In the genomic region with DNA sequence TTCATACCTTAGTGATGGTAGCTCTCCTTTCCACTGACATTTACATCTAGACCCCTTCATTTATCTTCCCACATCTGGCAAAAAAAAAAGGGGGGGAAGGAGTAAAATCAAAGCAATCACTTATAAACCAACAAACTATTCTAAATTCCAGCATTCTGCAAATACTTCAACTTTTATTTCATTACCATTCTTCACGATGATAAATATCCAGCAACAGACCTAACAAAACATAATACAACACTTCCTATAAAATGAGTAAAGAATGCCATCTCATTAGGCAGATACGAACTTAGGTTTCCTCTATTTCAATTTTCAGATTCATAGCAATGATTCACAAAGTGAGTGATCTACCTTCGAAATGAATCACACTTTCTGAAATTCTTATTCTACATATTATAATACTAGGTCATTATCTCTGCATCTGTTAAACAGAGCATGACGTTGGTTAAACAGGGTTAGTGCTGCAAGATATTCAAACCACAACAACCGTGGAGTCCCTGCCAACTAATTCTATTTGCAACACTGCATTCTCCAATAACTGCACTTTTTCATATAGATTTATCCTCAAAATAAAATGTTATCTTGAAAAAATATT, we compare ENCODE assay signal across 8 cellular contexts. TPM values are rescaled to one million over a fixed set of nuclear protein-coding genes. Genes with fewer than 3 reads are reported as not detected.
DNase-seq lines count a peak whose midpoint lies in the region; ATAC-seq and TF ChIP-seq lines count a peak whose summit lies in the region.

A gene with protein sequence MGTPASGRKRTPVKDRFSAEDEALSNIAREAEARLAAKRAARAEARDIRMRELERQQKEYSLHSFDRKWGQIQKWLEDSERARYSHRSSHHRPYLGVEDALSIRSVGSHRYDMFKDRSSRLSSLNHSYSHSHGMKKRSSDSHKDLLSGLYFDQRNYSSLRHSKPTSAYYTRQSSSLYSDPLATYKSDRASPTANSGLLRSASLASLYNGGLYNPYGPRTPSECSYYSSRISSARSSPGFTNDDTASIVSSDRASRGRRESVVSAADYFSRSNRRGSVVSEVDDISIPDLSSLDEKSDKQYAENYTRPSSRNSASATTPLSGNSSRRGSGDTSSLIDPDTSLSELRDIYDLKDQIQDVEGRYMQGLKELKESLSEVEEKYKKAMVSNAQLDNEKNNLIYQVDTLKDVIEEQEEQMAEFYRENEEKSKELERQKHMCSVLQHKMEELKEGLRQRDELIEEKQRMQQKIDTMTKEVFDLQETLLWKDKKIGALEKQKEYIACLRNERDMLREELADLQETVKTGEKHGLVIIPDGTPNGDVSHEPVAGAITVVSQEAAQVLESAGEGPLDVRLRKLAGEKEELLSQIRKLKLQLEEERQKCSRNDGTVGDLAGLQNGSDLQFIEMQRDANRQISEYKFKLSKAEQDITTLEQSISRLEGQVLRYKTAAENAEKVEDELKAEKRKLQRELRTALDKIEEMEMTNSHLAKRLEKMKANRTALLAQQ (minus strand): TSS at position 51 of the 595 bp plus-strand sequence. CDS start 25,599 bp downstream, outside the sequence.

- no peaks in the 10 kb centered on the region for H3K9me3 Mint-ChIP-seq in naive B cell

- no peaks in the 10 kb centered on the region for H3K27me3 ChIP-seq in esophagus (ENCODE audit: control insufficient read depth in 1 of 2, insufficient read depth in 2 of 2, low read length in 2 of 2)

- TF ChIP-seq CTCF in GM10266 (IDR thresholded peaks at IDR 0.05; ENCODE audit: control insufficient read depth, insufficient read depth, low read depth, missing control alignments) = no peak

- H3K36me3 Mint-ChIP-seq in naive B cell = no peaks in the 10 kb centered on the region

- H3K4me3 Mint-ChIP-seq in naive B cell = peak within 1 kb of the TSS; percentile 87 to 98 (median 93)

- peak; percentile 34 for ATAC-seq in HG02981 (IDR thresholded peaks at IDR 0.05; ENCODE audit: unreplicated experiment)
- no peak for ATAC-seq in naive B cell (ENCODE audit: low read depth in 2 of 2)

- WGBS in esophagus, 2 donors = 2 to 5% methylated on average over 5 of the region's 5 CpGs

- peak within 1 kb of the TSS; percentile 49 to 95 (median 88) for H3K27ac Mint-ChIP-seq in naive B cell

- peak within 1 kb of the TSS; percentile 86 to 97 for H3K4me3 ChIP-seq in esophagus (ENCODE audit: low read depth in 1 of 2, low read length in 2 of 2)

- H3K9me3 ChIP-seq in esophagus (ENCODE audit: control insufficient read depth in 2 of 2, insufficient read depth in 1 of 2, low read depth in 1 of 2, low read length in 1 of 2) = no peaks in the 10 kb centered on the region

- peaks cover 3 to 4% of the 10 kb centered on the region in 2 donors for H3K36me3 ChIP-seq in esophagus (ENCODE audit: control insufficient read depth in 2 of 2, insufficient read depth in 2 of 2, low read length in 1 of 2)

- H3K27ac ChIP-seq in esophagus (ENCODE audit: low read depth in 2 of 2, low read length in 1 of 2) = peak within 1 kb of the TSS; percentile 98 to 99

- H3K4me1 Mint-ChIP-seq in naive B cell = peaks cover 18 to 35% (median 33%) of the 10 kb centered on the region in 3 donors

- peaks cover 0 to 3% of the 10 kb centered on the region in 2 donors for H3K4me1 ChIP-seq in esophagus (ENCODE audit: control insufficient read depth in 2 of 2, insufficient read depth in 2 of 2, low read length in 1 of 2)

- DNase-seq in GM10266 (ENCODE audit: extremely low spot score) (peak; percentile 49), SW480 (ENCODE audit: low spot score) (peak; percentile 24), naive B cell (no peak), putamen (ENCODE audit: low spot score) (no peak), GDM1 (lab: John Stamatoyannopoulos, UW) (no peak)
- DNase-seq in effector CD8-positive, alpha-beta T cell (lab: John Stamatoyannopoulos, UW) = no peak

- H3K27me3 Mint-ChIP-seq in naive B cell = no peaks in the 10 kb centered on the region

RNA-seq across cellular contexts. Expression of the gene that starts here (rescaled TPM):
- 10 to 100 TPM; 43.3 to 59.3 TPM for polyA plus RNA-seq in esophagus
- polyA plus RNA-seq in naive B cell (ENCODE audit: low read depth in 6 of 6) = 10 to 100 TPM in 5 of 6 donors, 1 to 10 TPM in 1; 7.6 to 20.6 (median 15.5) TPM

Comparison
In these comparisons a context has a peak if more than half of its experiments do, and no peak if none do; other contexts are left out.
1. DNase-seq: peak in GM10266 (single experiment) and SW480 (single experiment); none in naive B cell (single experiment), effector CD8-positive, alpha-beta T cell (single experiment), putamen (single experiment) and GDM1 (single experiment).